In the genomic region with DNA sequence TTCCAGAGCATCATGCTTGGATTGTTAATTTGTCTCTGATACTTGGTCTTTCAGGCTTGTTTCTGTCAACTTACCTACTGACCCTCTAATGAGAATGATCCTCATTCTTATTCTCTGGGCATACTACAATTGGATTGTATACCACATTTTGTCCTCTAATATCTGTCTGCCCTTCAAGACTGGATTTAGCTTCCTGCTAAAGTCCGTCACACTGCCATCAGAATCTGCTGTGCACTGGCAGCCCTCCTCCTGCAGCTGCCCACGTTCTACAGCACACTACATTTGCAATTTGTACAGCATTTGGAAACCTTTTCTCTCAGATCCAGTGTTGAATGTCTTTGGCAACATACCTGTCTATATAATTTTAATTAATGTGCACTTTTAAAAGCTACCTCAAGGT, we compare ENCODE assay signal across 22 cellular contexts.
"Had no signal": no experiment of that assay in that cellular context is flagged by ENCODE, and none has a peak within 500 bp of the region (broad histone marks: within the 10 kb centered on the region; RNA-seq: fewer than 3 reads in every experiment).

No MANE protein-coding gene starts in this region.

- FAIRE-seq: endometrium, endothelial cell of umbilical vein, frontal cortex had no signal

- DNase-seq: colonic mucosa; cortex of kidney; dermis blood vessel endothelial cell; dorsolateral prefrontal cortex; effector CD4-positive, alpha-beta T cell; effector CD8-positive, alpha-beta T cell; effector memory CD4-positive, alpha-beta T cell; effector memory CD8-positive, alpha-beta T cell; endodermal cell; erythroblast; esophagus squamous epithelium; foreskin fibroblast; foreskin keratinocyte; foreskin melanocyte; gastrocnemius medialis; glutamatergic neuron; head of caudate nucleus; heart left ventricle; heart right ventricle had no signal
